8 cellular contexts compared by ENCODE assay signal in genomic region chr10:30887839-30888238, GRCh38.
"Had no signal": no experiment of that assay in that cellular context is flagged by ENCODE, and none has a peak within 500 bp of the region (broad histone marks: within the 10 kb centered on the region; RNA-seq: fewer than 3 reads in every experiment).

No MANE protein-coding gene starts in this region.

- H3K9me3 Mint-ChIP-seq: HFFc6 had no signal

- H3K9ac ChIP-seq: GM23248 had no signal

- H3K36me3 ChIP-seq: HAP-1 had no signal

- H3K4me3 ChIP-seq: GM23248, GM23338, HAP-1 had no signal

- H3K4me3 Mint-ChIP-seq: GM23338, H9, HFFc6 had no signal

- H3K27ac Mint-ChIP-seq: HFFc6 had no signal

- H3K9me3 ChIP-seq: HAP-1 had no signal

- H3K27ac ChIP-seq: GM23248 had no signal

- ATAC-seq: HCT116 had no signal

- H3K4me1 ChIP-seq: HAP-1 had no signal

- H3K4me2 ChIP-seq: GM23338 had no signal

- H2AFZ ChIP-seq: GM23248, GM23338 had no signal

- DNase-seq: GM23248, GOT3, HCEC 1CT, HFFc6 had no signal
